ENCODE assay signal across 8 cellular contexts in genomic region chr1:2049517-2050481, GRCh38. TPM values are rescaled to one million over a fixed set of nuclear protein-coding genes. Genes with fewer than 3 reads are reported as not detected.
DNase-seq lines count a peak whose midpoint lies in the region; TF ChIP-seq lines count a peak whose summit lies in the region.

TSS of gene PRKCZ (plus strand) at chr1:2050411. CDS start at chr1:2050631, 220 bp downstream.

- in situ Hi-C loops in GM13976 (cut with MboI; ENCODE audit: low sequenced_read_pairs, unreplicated experiment): no loop called here

- intact Hi-C loops in left ventricle myocardium inferior (cut with micrococcal nuclease): loop anchor here (10.0 kb wide), 1 partner anchor 95 kb away; no protein-coding TSS in a partner anchor

- CTCF ChIA-PET in activated naive CD4-positive, alpha-beta T cell treated with anti-CD3 and anti-CD28 coated beads, Interleukin-2, amount 10 ng/mL, durations not matched to agents 7 days and 5 days (lab: Charles Lee): interaction anchor here (1.3 kb wide), 1 partner anchor 65 kb away, joined by 3 read pairs; no protein-coding TSS in a partner anchor

- H3K36me3 ChIP-seq in left ventricle myocardium inferior: no peaks in the 10 kb centered on the region

- TF ChIP-seq CTCF in GM13976 (IDR thresholded peaks at IDR 0.05; ENCODE audit: borderline replicate concordance, control extremely low read depth, extremely low read depth, insufficient read depth, missing control alignments) (no peak), left ventricle myocardium inferior (IDR thresholded peaks at IDR 0.05; ENCODE audit: borderline replicate concordance) (peak; percentile 35), retinal pigment epithelial cell (conservative IDR thresholded peaks at IDR 0.05; ENCODE audit: low read depth, low read length) (peak; percentile 60)

- H3K4me1 ChIP-seq in left ventricle myocardium inferior: peaks cover 35% of the 10 kb centered on the region

- H3K27ac Mint-ChIP-seq in activated naive CD4-positive, alpha-beta T cell treated with anti-CD3 and anti-CD28 coated beads, Interleukin-2, amount 10 ng/mL, durations not matched to agents 7 days and 5 days: no peak within 1 kb of the TSS

- peaks cover 77% of the 10 kb centered on the region for H3K27me3 Mint-ChIP-seq in activated naive CD4-positive, alpha-beta T cell treated with anti-CD3 and anti-CD28 coated beads, Interleukin-2, amount 10 ng/mL, durations not matched to agents 7 days and 5 days

- H3K9me3 ChIP-seq in left ventricle myocardium inferior (replicated peaks): no peaks in the 10 kb centered on the region

- H3K4me3 ChIP-seq in left ventricle myocardium inferior (peak within 1 kb of the TSS; percentile 71), retinal pigment epithelial cell (ENCODE audit: low read length) (peak within 1 kb of the TSS; percentile 72)

- DNase-seq in GM13976 (ENCODE audit: low spot score): peak; percentile 87
- peak; percentile 94 for DNase-seq in HT-29 (ENCODE audit: low spot score)
- peak; percentile 80 for DNase-seq in SIG-M5 treated with dmso at 0.1 percent for 504 hours (lab: John Stamatoyannopoulos, UW; ENCODE audit: unreplicated experiment)
- peak; percentile 94 for DNase-seq in activated naive CD4-positive, alpha-beta T cell treated with anti-CD3 and anti-CD28 coated beads, Interleukin-2, amount 10 ng/mL, durations not matched to agents 7 days and 5 days
- DNase-seq in left ventricle myocardium inferior: peak; percentile 84
- DNase-seq in retinal pigment epithelial cell (ENCODE audit: low read depth): peak; percentile 70
- DNase-seq in NCI-H446 treated with DMSO at 0.1 percent for 48 hours (lab: John Stamatoyannopoulos, UW): no peak
- DNase-seq in AG08395 (ENCODE audit: low spot score): no peak

- H3K27me3 ChIP-seq in left ventricle myocardium inferior (ENCODE audit: low read depth): peaks cover 73% of the 10 kb centered on the region

- no peaks in the 10 kb centered on the region for H3K9me3 Mint-ChIP-seq in activated naive CD4-positive, alpha-beta T cell treated with anti-CD3 and anti-CD28 coated beads, Interleukin-2, amount 10 ng/mL, durations not matched to agents 7 days and 5 days

- H3K4me1 Mint-ChIP-seq in activated naive CD4-positive, alpha-beta T cell treated with anti-CD3 and anti-CD28 coated beads, Interleukin-2, amount 10 ng/mL, durations not matched to agents 7 days and 5 days: peaks cover 23% of the 10 kb centered on the region

- H3K4me3 Mint-ChIP-seq in activated naive CD4-positive, alpha-beta T cell treated with anti-CD3 and anti-CD28 coated beads, Interleukin-2, amount 10 ng/mL, durations not matched to agents 7 days and 5 days: peak within 1 kb of the TSS; percentile 73

- no peaks in the 10 kb centered on the region for H3K36me3 Mint-ChIP-seq in activated naive CD4-positive, alpha-beta T cell treated with anti-CD3 and anti-CD28 coated beads, Interleukin-2, amount 10 ng/mL, durations not matched to agents 7 days and 5 days

- peak within 1 kb of the TSS; percentile 47 for H3K27ac ChIP-seq in left ventricle myocardium inferior (replicated peaks)

RNA-seq across cellular contexts. Expression of gene PRKCZ, which starts in this region (rescaled TPM):
- total RNA-seq in HT-29 (2014; rRNA removed; shearing (Covaris generic)): 54.8 and 67.4 TPM in 2 replicates
- total RNA-seq in left ventricle myocardium inferior: 19.1 TPM

Comparison
In these comparisons a context has a peak if more than half of its experiments do, and no peak if none do; other contexts are left out.
1. DNase-seq: peak in GM13976 (single experiment), HT-29 (single experiment), SIG-M5 treated with dmso at 0.1 percent for 504 hours (single experiment), activated naive CD4-positive, alpha-beta T cell treated with anti-CD3 and anti-CD28 coated beads, Interleukin-2, amount 10 ng/mL, durations not matched to agents 7 days and 5 days (single experiment), left ventricle myocardium inferior (single experiment) and retinal pigment epithelial cell (single experiment); none in NCI-H446 treated with DMSO at 0.1 percent for 48 hours (single experiment) and AG08395 (single experiment).